11 cellular contexts compared by ENCODE assay signal in the genomic region with DNA sequence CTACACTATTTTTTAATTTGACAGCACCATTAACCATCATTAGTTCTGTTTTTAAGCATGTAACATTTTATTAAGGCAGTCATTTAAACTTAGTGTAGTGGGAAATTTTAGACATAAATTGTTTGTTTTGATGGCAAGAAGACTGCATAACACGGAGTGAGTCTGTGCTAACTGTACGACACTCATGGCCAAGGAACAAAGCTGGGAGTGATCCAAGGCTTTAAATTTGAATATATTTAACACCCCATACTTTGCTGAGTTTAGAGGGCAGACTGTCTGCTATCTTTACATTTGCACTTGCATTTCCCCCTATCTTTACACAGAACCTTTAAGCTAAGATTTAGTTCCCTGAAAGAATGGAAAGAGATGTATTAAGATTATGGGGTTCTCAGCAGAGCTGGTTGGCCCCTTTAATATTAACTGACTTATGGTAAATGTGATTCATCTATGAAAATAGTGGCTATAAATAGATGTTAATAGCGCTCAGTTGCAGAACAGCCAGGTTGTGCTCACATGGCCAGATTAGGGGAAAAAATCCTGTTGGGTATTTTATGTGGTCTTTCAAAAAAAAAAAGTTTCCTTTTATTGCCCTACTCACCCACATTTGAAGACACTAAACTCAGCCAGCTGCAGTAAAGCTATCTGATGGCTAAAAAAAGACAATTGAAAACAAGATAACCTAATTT.
DNase-seq lines count a peak whose midpoint lies in the region; ATAC-seq and TF ChIP-seq lines count a peak whose summit lies in the region.
"Had no signal": no experiment of that assay in that cellular context is flagged by ENCODE, and none has a peak within 500 bp of the region (broad histone marks: within the 10 kb centered on the region; RNA-seq: fewer than 3 reads in every experiment).

No MANE protein-coding gene starts in this region.

- in situ Hi-C loops in GM13977 (cut with MboI; ENCODE audit: low pct_unique_long_range_greater_than_20kb, low sequenced_read_pairs, unreplicated experiment): no loop called here

- TF ChIP-seq CTCF in GM13977 (IDR thresholded peaks at IDR 0.05; ENCODE audit: extremely low read depth, insufficient read depth, missing control alignments) (no peak), glutamatergic neuron (IDR thresholded peaks at IDR 0.05; ENCODE audit: partially characterized antibody, unreplicated experiment) (no peak)

- peak overlapping the region; percentile 81 for H3K27ac ChIP-seq in rectal smooth muscle tissue (ENCODE audit: low read depth, low read length)

- H3K27me3 Mint-ChIP-seq in glutamatergic neuron (ENCODE audit: unreplicated experiment): peaks cover 2% of the 10 kb centered on the region
- H3K27me3 Mint-ChIP-seq: activated naive CD8-positive, alpha-beta T cell had no signal

- peak; percentile 37 for DNase-seq in GM13977 (ENCODE audit: low spot score)
- peak; percentile 35 for DNase-seq in amniotic epithelial cell (ENCODE audit: low read depth)
- no peak for DNase-seq in 8988T
- no peak for DNase-seq in activated gamma-delta T cell (lab: John Stamatoyannopoulos, UW)
- no peak for DNase-seq in glutamatergic neuron
- DNase-seq: Calu3, mesendoderm had no signal

- no peak overlapping the region for H3K9ac ChIP-seq in rectal smooth muscle tissue (ENCODE audit: low read length)

- no peak overlapping the region for H3K27ac Mint-ChIP-seq in glutamatergic neuron (ENCODE audit: unreplicated experiment)
- H3K27ac Mint-ChIP-seq: activated naive CD8-positive, alpha-beta T cell had no signal

- H3K9me3 Mint-ChIP-seq in glutamatergic neuron (ENCODE audit: unreplicated experiment): no peaks in the 10 kb centered on the region

- H3K27me3 ChIP-seq in rectal smooth muscle tissue (ENCODE audit: control insufficient read depth, insufficient read depth, low read length): no peaks in the 10 kb centered on the region

- ATAC-seq in HG03060 (IDR thresholded peaks at IDR 0.05; ENCODE audit: low read depth, unreplicated experiment): peak; percentile 40
- no peak for ATAC-seq in GM19455 (IDR thresholded peaks at IDR 0.05; ENCODE audit: unreplicated experiment)

- H3K4me1 ChIP-seq in rectal smooth muscle tissue (ENCODE audit: control insufficient read depth, insufficient read depth, low read length): peaks cover 23% of the 10 kb centered on the region

- H3K4me1 Mint-ChIP-seq in glutamatergic neuron (ENCODE audit: low read depth, unreplicated experiment): peaks cover 3% of the 10 kb centered on the region

- H3K4me3 Mint-ChIP-seq in glutamatergic neuron (ENCODE audit: unreplicated experiment): no peak overlapping the region
- H3K4me3 Mint-ChIP-seq: activated naive CD8-positive, alpha-beta T cell had no signal

- H3K36me3 ChIP-seq in rectal smooth muscle tissue (ENCODE audit: control insufficient read depth, insufficient read depth, low read length): no peaks in the 10 kb centered on the region

- no peak overlapping the region for H3K4me3 ChIP-seq in rectal smooth muscle tissue (ENCODE audit: low read length)

- no peaks in the 10 kb centered on the region for H3K36me3 Mint-ChIP-seq in glutamatergic neuron (ENCODE audit: unreplicated experiment)

Comparison
In these comparisons a context has a peak if more than half of its experiments do, and no peak if none do; other contexts are left out.
1. DNase-seq: peak in GM13977 (single experiment) and amniotic epithelial cell (single experiment); none in 8988T (single experiment), activated gamma-delta T cell (single experiment) and glutamatergic neuron (single experiment).